In the genomic region with DNA sequence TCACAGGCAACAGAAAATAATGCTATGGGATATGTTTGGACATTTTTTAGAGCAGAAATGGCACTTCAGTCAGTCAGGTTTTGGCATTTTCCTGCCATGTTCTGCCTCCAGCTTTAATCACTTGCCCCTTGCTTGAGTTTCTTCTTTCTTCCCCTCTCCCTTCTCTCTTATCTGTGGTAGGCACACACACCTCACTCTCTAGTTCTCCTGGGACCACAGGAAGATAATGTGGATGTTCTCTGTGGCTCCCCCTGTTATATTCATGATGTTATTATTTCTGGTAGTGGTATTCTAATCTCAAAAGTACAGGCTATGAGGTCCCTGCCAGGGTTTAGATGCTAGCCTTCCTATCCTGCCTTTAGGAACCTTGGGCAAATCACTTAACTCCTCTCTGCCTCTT, we compare ENCODE assay signal across 23 cellular contexts. TPM values are rescaled to one million over a fixed set of nuclear protein-coding genes. Genes with fewer than 3 reads are reported as not detected.
A peak's percentile ranks its signal among the peaks of the same experiment; 100 is the strongest.
DNase-seq lines count a peak whose midpoint lies in the region; ATAC-seq, FAIRE-seq and TF ChIP-seq lines count a peak whose summit lies in the region.
"Had no signal": no experiment of that assay in that cellular context is flagged by ENCODE, and none has a peak within 500 bp of the region (broad histone marks: within the 10 kb centered on the region; RNA-seq: fewer than 3 reads in every experiment).

No MANE protein-coding gene starts in this region.

- TF ChIP-seq RAD21 in GM12878 (IDR thresholded peaks at IDR 0.05; ENCODE audit: insufficient read depth, low read depth, low read length): no peak

- TF ChIP-seq CTCF in CD4-positive, alpha-beta T cell (IDR thresholded peaks at IDR 0.05): no peak
- TF ChIP-seq CTCF in MM.1S (IDR thresholded peaks at IDR 0.05; ENCODE audit: low read length) (no peak), GM12878 (IDR thresholded peaks at IDR 0.05 in 2 of 3, conservative IDR thresholded peaks at IDR 0.05 in 1 of 3; ENCODE audit: control insufficient read depth in 2 of 3, extremely low read depth in 1 of 3, insufficient read depth in 1 of 3, low read depth in 3 of 3, low read length in 3 of 3) (no peak), left lung (IDR thresholded peaks at IDR 0.05) (no peak)

- no peak for TF ChIP-seq EP300 in GM12878 (IDR thresholded peaks at IDR 0.05; ENCODE audit: borderline replicate concordance in 1 of 2, control insufficient read depth in 1 of 2, low read depth in 2 of 2, low read length in 2 of 2)

- CTCF ChIA-PET in CD4-positive, alpha-beta T cell (lab: Charles Lee): interaction anchor here (0.8 to 1.2 kb wide), 2 partner anchors 14 to 24 kb away, joined by 3 to 5 read pairs; no protein-coding TSS in a partner anchor
- CTCF ChIA-PET in GM12878 (lab: Yijun Ruan, JAX): interaction anchor here (1.1 to 5.0 kb wide), 3 partner anchors 9 to 26 kb away, joined by 3 to 43 read pairs (median 5); no protein-coding TSS in a partner anchor

- FAIRE-seq in GM12878 (lab: Jason Lieb, UNC): no peak
- FAIRE-seq: islet of Langerhans, TTC549 had no signal

- no peaks in the 10 kb centered on the region for H3K27me3 Mint-ChIP-seq in CD4-positive, alpha-beta T cell
- H3K27me3 Mint-ChIP-seq: activated CD4-positive, alpha-beta T cell treated with anti-CD3 and anti-CD28 coated beads for 36 hours; CD8-positive, alpha-beta memory T cell had no signal

- peak overlapping the region; percentile 14 for H3K4me3 Mint-ChIP-seq in CD4-positive, alpha-beta T cell
- H3K4me3 Mint-ChIP-seq in stimulated activated effector memory CD8-positive, alpha-beta T cell treated with anti-CD3 and anti-CD28 coated beads, Interleukin-12 subunit alpha, Interleukin-12 subunit beta, amount 100 ng/mL, for 72 hours: no peak overlapping the region
- H3K4me3 Mint-ChIP-seq: activated CD4-positive, alpha-beta T cell treated with anti-CD3 and anti-CD28 coated beads for 36 hours; nephron progenitor cell had no signal

- SMC1A ChIA-PET in GM12878 (lab: Charles Lee; ENCODE audit: uncharacterized antibody, unreplicated experiment): interaction anchor here (0.6 to 5.0 kb wide), 13 partner anchors 8 to 577 kb away, joined by 3 to 31 read pairs (median 3); no protein-coding TSS in a partner anchor

- no peak overlapping the region for H2AFZ ChIP-seq in MM.1S (ENCODE audit: low read length)
- H2AFZ ChIP-seq in GM12878 (ENCODE audit: control insufficient read depth, low read depth, low read length): peak overlapping the region; percentile 34; the same call in 1 of the 2 replicates

- H3K4me1 ChIP-seq in MM.1S (ENCODE audit: low read length): peaks cover 55% of the 10 kb centered on the region
- H3K4me1 ChIP-seq in GM12878 (ENCODE audit: control insufficient read depth, insufficient read depth, low read length): peaks cover 27% of the 10 kb centered on the region
- peaks cover 9 to 54% of the 10 kb centered on the region in 2 donors for H3K4me1 ChIP-seq in left lung

- H3K36me3 Mint-ChIP-seq in CD4-positive, alpha-beta T cell (ENCODE audit: low read depth): peaks cover 34% of the 10 kb centered on the region
- no peaks in the 10 kb centered on the region for H3K36me3 Mint-ChIP-seq in stimulated activated effector memory CD8-positive, alpha-beta T cell treated with anti-CD3 and anti-CD28 coated beads, Interleukin-12 subunit alpha, Interleukin-12 subunit beta, amount 100 ng/mL, for 72 hours

- POLR2A ChIA-PET in CD4-positive, alpha-beta T cell (lab: Charles Lee): interaction anchor here (1.0 to 1.3 kb wide), 2 partner anchors 9 to 275 kb away, joined by 3 read pairs; partner anchors contain the start of gene PAPSS1
- POLR2A ChIA-PET in GM12878 (lab: Charles Lee): interaction anchor here (1.2 to 2.1 kb wide), 6 partner anchors 9 to 274 kb away, joined by 3 to 6 read pairs (median 4); partner anchors contain the start of gene PAPSS1

- peaks cover 81% of the 10 kb centered on the region for H3K4me1 Mint-ChIP-seq in CD4-positive, alpha-beta T cell (ENCODE audit: low read depth)
- peaks cover 21% of the 10 kb centered on the region for H3K4me1 Mint-ChIP-seq in stimulated activated effector memory CD8-positive, alpha-beta T cell treated with anti-CD3 and anti-CD28 coated beads, Interleukin-12 subunit alpha, Interleukin-12 subunit beta, amount 100 ng/mL, for 72 hours

- DNase-seq in CD4-positive, alpha-beta T cell: no peak
- no peak for DNase-seq in MM.1S
- DNase-seq in GM12878 (ENCODE audit: low read depth, low spot score): no peak
- DNase-seq in stimulated activated effector memory CD8-positive, alpha-beta T cell treated with anti-CD3 and anti-CD28 coated beads, Interleukin-12 subunit alpha, Interleukin-12 subunit beta, amount 100 ng/mL, for 72 hours (ENCODE audit: low spot score in 2 of 2): no peak
- DNase-seq in left lung: no peak
- no peak for DNase-seq in globus pallidus (ENCODE audit: low spot score)
- no peak for DNase-seq in NCI-H128 (lab: John Stamatoyannopoulos, UW; ENCODE audit: unreplicated experiment)
- DNase-seq: activated CD4-positive, alpha-beta T cell treated with anti-CD3 and anti-CD28 coated beads for 36 hours; activated gamma-delta T cell; brain microvascular endothelial cell; CD8-positive, alpha-beta memory T cell; effector CD4-positive, alpha-beta T cell; foreskin keratinocyte; lower lobe of right lung; NCI-H1417 treated with DMSO at 0.1 percent for 48 hours; NCI-H2081 treated with DMSO at 0.1 percent for 48 hours; NCI-H446; nephron progenitor cell had no signal

- TF ChIP-seq POLR2A in GM12878 (IDR thresholded peaks at IDR 0.05; ENCODE audit: low read depth, low read length): no peak

- no peak overlapping the region for H3K4me3 ChIP-seq in MM.1S (ENCODE audit: low read length)
- H3K4me3 ChIP-seq in GM12878: peak overlapping the region; percentile 61; the same call in 1 of the 2 replicates
- no peak overlapping the region for H3K4me3 ChIP-seq in left lung
- H3K4me3 ChIP-seq: lower lobe of right lung had no signal

- H3K79me2 ChIP-seq in MM.1S (ENCODE audit: low read length): peaks cover 100% of the 10 kb centered on the region
- peaks cover 64% of the 10 kb centered on the region for H3K79me2 ChIP-seq in GM12878 (ENCODE audit: control insufficient read depth, insufficient read depth, low read length)

- H3K9me3 ChIP-seq in CD4-positive, alpha-beta T cell (ENCODE audit: control insufficient read depth, low read length): no peaks in the 10 kb centered on the region
- H3K9me3 ChIP-seq in MM.1S (replicated peaks; ENCODE audit: insufficient read depth, low read length) (no peaks in the 10 kb centered on the region), GM12878 (replicated peaks; ENCODE audit: control insufficient read depth, insufficient read depth, low read length) (no peaks in the 10 kb centered on the region), left lung (no peaks in the 10 kb centered on the region)
- H3K9me3 ChIP-seq: lower lobe of right lung had no signal

- H4K20me1 ChIP-seq in MM.1S (ENCODE audit: insufficient read depth, low read length) (no peaks in the 10 kb centered on the region), GM12878 (ENCODE audit: control insufficient read depth, insufficient read depth) (no peaks in the 10 kb centered on the region)

- no peaks in the 10 kb centered on the region for H3K27me3 ChIP-seq in CD4-positive, alpha-beta T cell (ENCODE audit: control insufficient read depth, insufficient read depth, low read length)
- H3K27me3 ChIP-seq in MM.1S (replicated peaks; ENCODE audit: insufficient read depth, low read length): no peaks in the 10 kb centered on the region
- H3K27me3 ChIP-seq in GM12878 (replicated peaks in 1 of 2; ENCODE audit: control insufficient read depth in 2 of 2, insufficient read depth in 2 of 2, low read length in 1 of 2): no peaks in the 10 kb centered on the region
- no peaks in the 10 kb centered on the region for H3K27me3 ChIP-seq in left lung
- H3K27me3 ChIP-seq: brain microvascular endothelial cell, foreskin keratinocyte had no signal

- H3K9me2 ChIP-seq in MM.1S (replicated peaks; ENCODE audit: insufficient read depth, low read length): no peaks in the 10 kb centered on the region

- no peak overlapping the region for H3K9ac ChIP-seq in MM.1S (ENCODE audit: low read length)
- no peak overlapping the region for H3K9ac ChIP-seq in GM12878 (ENCODE audit: control insufficient read depth, insufficient read depth, low read length)

- peaks cover 11% of the 10 kb centered on the region; the same call in 1 of the 2 replicates for H3F3A ChIP-seq in MM.1S (ENCODE audit: insufficient read depth, low read length)

- in situ Hi-C loops in GM12878 (cut with MboI): no loop called here

- no TSS peak for BruUV-seq in GM12878 (replicated peaks; lab: Mats Ljungman, UMichigan)

- intact Hi-C loops in CD4-positive, alpha-beta T cell (cut with DNase I, micrococcal nuclease): no loop called here
- intact Hi-C loops in GM12878 (cut with micrococcal nuclease; ENCODE audit: unreplicated experiment): loop anchor here (5.0 kb wide), 1 partner anchor 278 kb away; no protein-coding TSS in a partner anchor
- intact Hi-C loops in left lung (cut with DNase I): no loop called here

- RAD21 ChIA-PET in GM12878 (lab: Charles Lee; ENCODE audit: unreplicated experiment): interaction anchor here (0.9 to 5.9 kb wide), 4 partner anchors 19 to 121 kb away, joined by 3 to 43 read pairs (median 5); no protein-coding TSS in a partner anchor

- peak overlapping the region; percentile 51 for H3K4me2 ChIP-seq in MM.1S (ENCODE audit: low read depth, low read length)
- H3K4me2 ChIP-seq in GM12878 (ENCODE audit: control insufficient read depth, insufficient read depth): peak overlapping the region; percentile 78

- ATAC-seq in CD4-positive, alpha-beta T cell (ENCODE audit: poor library complexity): no peak
- ATAC-seq in GM12878 (no peak), left lung (no peak)
- no peak for ATAC-seq in stimulated activated effector memory CD8-positive, alpha-beta T cell treated with anti-CD3 and anti-CD28 coated beads, Interleukin-12 subunit alpha, Interleukin-12 subunit beta, amount 100 ng/mL, for 72 hours
- ATAC-seq: activated CD4-positive, alpha-beta T cell treated with anti-CD3 and anti-CD28 coated beads for 36 hours; esophagus mucosa; foreskin keratinocyte; HCT116; lower lobe of right lung; sciatic nerve had no signal

- H3K36me3 ChIP-seq in MM.1S (replicated peaks; ENCODE audit: insufficient read depth, low read length) (no peaks in the 10 kb centered on the region; the same call in 1 of the 2 replicates), GM12878 (ENCODE audit: control insufficient read depth in 2 of 2, insufficient read depth in 2 of 2, low read length in 1 of 2) (peaks cover 0 to 3% of the 10 kb centered on the region in 2 experiments; a peak in 1 of 4 replicates), left lung (no peaks in the 10 kb centered on the region)
- H3K36me3 ChIP-seq: brain microvascular endothelial cell, lower lobe of right lung had no signal

- no peak overlapping the region for H3K27ac Mint-ChIP-seq in CD4-positive, alpha-beta T cell
- peak overlapping the region; percentile 7 for H3K27ac Mint-ChIP-seq in stimulated activated effector memory CD8-positive, alpha-beta T cell treated with anti-CD3 and anti-CD28 coated beads, Interleukin-12 subunit alpha, Interleukin-12 subunit beta, amount 100 ng/mL, for 72 hours
- H3K27ac Mint-ChIP-seq: activated CD4-positive, alpha-beta T cell treated with anti-CD3 and anti-CD28 coated beads for 36 hours had no signal

- no peak overlapping the region for H3K27ac ChIP-seq in CD4-positive, alpha-beta T cell (ENCODE audit: low read depth, low read length)
- H3K27ac ChIP-seq in MM.1S (ENCODE audit: low read length): no peak overlapping the region
- peak overlapping the region; percentile 58 for H3K27ac ChIP-seq in GM12878 (ENCODE audit: control insufficient read depth, insufficient read depth)
- no peak overlapping the region for H3K27ac ChIP-seq in left lung
- H3K27ac ChIP-seq: brain microvascular endothelial cell, foreskin keratinocyte, lower lobe of right lung had no signal

- no peaks in the 10 kb centered on the region for H3K9me3 Mint-ChIP-seq in CD4-positive, alpha-beta T cell
- H3K9me3 Mint-ChIP-seq in stimulated activated effector memory CD8-positive, alpha-beta T cell treated with anti-CD3 and anti-CD28 coated beads, Interleukin-12 subunit alpha, Interleukin-12 subunit beta, amount 100 ng/mL, for 72 hours: no peaks in the 10 kb centered on the region
- H3K9me3 Mint-ChIP-seq: CD8-positive, alpha-beta memory T cell had no signal

RNA-seq across cellular contexts. Expression of gene HADH, which starts 5.2 kb away (rescaled TPM):
- total RNA-seq in CD4-positive, alpha-beta T cell: 10 to 100 TPM; 16.1 to 16.3 TPM
- total RNA-seq in GM12878 (2013; cell fraction: nucleolus; rRNA removed): 55.8 and 63.5 TPM in 2 replicates
- 20.3 TPM in 2 replicates for total RNA-seq in GM12878 (2014; rRNA removed)
- 30.5 and 32.5 TPM in 2 replicates for total RNA-seq in GM12878 (2014; rRNA removed; fragmentation: Illumina TruSeq; extraction: Trizol)
- total RNA-seq in GM12878 (2021): 52.2 and 55.4 TPM in 2 replicates
- polyA plus RNA-seq in GM12878 (2011; ENCODE audit: low read depth): 35.4 TPM
- 83.6 and 86.7 TPM in 2 replicates for polyA plus RNA-seq in GM12878 (2011; rRNA removed)
- polyA plus RNA-seq in GM12878 (2011; cell fraction: cytosol; rRNA removed): 78.0 and 88.7 TPM in 2 replicates
- polyA plus RNA-seq in GM12878 (2011; cell fraction: nucleus; rRNA removed): 88.0 and 93.0 TPM in 2 replicates
- 39.2 and 49.9 TPM in 2 replicates for polyA plus RNA-seq in GM12878 (2012)
- 76.9 and 99.1 TPM in 2 replicates for polyA plus RNA-seq in GM12878 (2014; fragmentation: Illumina TruSeq; extraction: Trizol)
- polyA plus RNA-seq in GM12878 (2014; fragmentation: Nextera tagmentation; extraction: Ambion mirVana): 10 to 100 TPM; 76.3 to 97.9 TPM
- polyA plus RNA-seq in GM12878 (2014; rRNA removed): 39.4 and 46.5 TPM in 2 replicates
- polyA plus RNA-seq in GM12878 (2016; fragmentation: Nextera tagmentation; extraction: Ambion mirVana): 10 to 100 TPM; 86.0 to 87.1 TPM
- polyA minus RNA-seq in GM12878 (2011; rRNA and poly(A)+ RNA removed): 59.7 and 59.8 TPM in 2 replicates
- polyA minus RNA-seq in GM12878 (2011; cell fraction: cytosol; rRNA and poly(A)+ RNA removed): 30.3 and 37.3 TPM in 2 replicates
- polyA minus RNA-seq in GM12878 (2011; cell fraction: nucleus; rRNA and poly(A)+ RNA removed): 23.9 and 31.3 TPM in 2 replicates
- total RNA-seq in left lung: 10 to 100 TPM; 40.3 to 45.9 TPM
